Comparison of ENCODE assay signal across 14 cellular contexts in the genomic region with DNA sequence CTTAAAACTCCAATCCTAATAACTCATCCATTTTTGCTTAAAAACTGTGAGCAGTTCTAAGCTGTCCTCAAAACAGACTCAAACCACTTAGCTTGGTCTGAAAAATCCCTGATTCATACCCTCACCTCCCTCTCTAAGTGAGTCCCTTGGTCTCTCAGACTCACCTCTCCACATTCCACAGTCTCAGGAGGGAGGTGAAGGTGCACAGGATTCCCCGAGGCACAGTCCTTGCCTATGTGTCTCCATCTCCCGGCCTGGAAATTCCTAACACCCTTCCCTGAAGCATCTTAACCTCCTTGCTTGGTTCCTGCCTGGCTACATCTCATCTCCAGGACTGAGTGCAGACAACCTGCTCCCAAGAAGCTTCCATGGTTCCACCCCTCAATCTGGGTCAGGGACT.
"Had no signal": no experiment of that assay in that cellular context is flagged by ENCODE, and none has a peak within 500 bp of the region (broad histone marks: within the 10 kb centered on the region; RNA-seq: fewer than 3 reads in every experiment).

No MANE protein-coding gene starts in this region.

- H3K27me3 ChIP-seq: dorsolateral prefrontal cortex, heart left ventricle, upper lobe of left lung had no signal

- H3K9me3 ChIP-seq: heart left ventricle, left ventricle myocardium inferior, upper lobe of left lung had no signal

- H3K27ac ChIP-seq: left ventricle myocardium inferior had no signal

- H3K9me3 Mint-ChIP-seq: activated T-cell treated with anti-CD3 and anti-CD28 coated beads, Interleukin-2, amount 50 U/mL, for 24 hours; brain; mesothelial cell of epicardium had no signal

- DNase-seq: activated T-cell treated with anti-CD3 and anti-CD28 coated beads, Interleukin-2, amount 50 U/mL, for 24 hours; amniotic stem cell; dorsolateral prefrontal cortex; foreskin melanocyte; heart left ventricle; left ventricle myocardium inferior; right cardiac atrium; small intestine; upper lobe of left lung had no signal

- H3K4me3 Mint-ChIP-seq: activated T-cell treated with anti-CD3 and anti-CD28 coated beads, Interleukin-2, amount 50 U/mL, for 24 hours; brain; mesothelial cell of epicardium had no signal

- H3K4me3 ChIP-seq: dorsolateral prefrontal cortex, heart left ventricle, left ventricle myocardium inferior, upper lobe of left lung had no signal

- ATAC-seq: activated CD4-positive, CD25-positive, alpha-beta regulatory T cell treated with anti-CD3 and anti-CD28 coated beads, Interleukin-2, amount 50 U/mL, for 24 hours; activated naive CD4-positive, alpha-beta T cell treated with anti-CD3 and anti-CD28 coated beads, Interleukin-2, amount 50 U/mL, for 72 hours; heart left ventricle; right cardiac atrium had no signal

- H3K36me3 Mint-ChIP-seq: mesothelial cell of epicardium had no signal

- H3K27ac Mint-ChIP-seq: activated naive CD4-positive, alpha-beta T cell treated with anti-CD3 and anti-CD28 coated beads, Interleukin-2, amount 50 U/mL, for 72 hours; activated T-cell treated with anti-CD3 and anti-CD28 coated beads, Interleukin-2, amount 50 U/mL, for 24 hours; mesothelial cell of epicardium had no signal

- FAIRE-seq: endometrium, small intestine had no signal

- H3K27me3 Mint-ChIP-seq: brain had no signal
